In genomic region chr11:13349046-13349445, GRCh38 we compare ENCODE assay signal across 28 cellular contexts.
"Had no signal": no experiment of that assay in that cellular context is flagged by ENCODE, and none has a peak within 500 bp of the region (broad histone marks: within the 10 kb centered on the region; RNA-seq: fewer than 3 reads in every experiment).

No MANE protein-coding gene starts in this region.

- H3K27ac Mint-ChIP-seq: progenitor cell of endocrine pancreas had no signal

- H3K9me3 ChIP-seq: esophagus muscularis mucosa, heart left ventricle, ovary, thoracic aorta, upper lobe of left lung had no signal

- DNase-seq: activated CD4-positive, alpha-beta T cell treated with anti-CD3 and anti-CD28 coated beads for 1 hour; activated CD4-positive, alpha-beta T cell treated with anti-CD3 and anti-CD28 coated beads, Interleukin-2, amount 50 U/mL, for 1 hour; activated effector memory CD4-positive, alpha-beta T cell treated with anti-CD3 and anti-CD28 coated beads, Interleukin-2, amount 50 U/mL, for 16 hours; activated naive CD4-positive, alpha-beta T cell treated with anti-CD3 and anti-CD28 coated beads for 36 hours; activated naive CD8-positive, alpha-beta T cell treated with anti-CD3 and anti-CD28 coated beads, Interleukin-2, amount 10 ng/mL, durations not matched to agents 7 days and 5 days; activated T-cell treated with anti-CD3 and anti-CD28 coated beads for 4 hours; activated T-cell treated with anti-CD3 and anti-CD28 coated beads, Interleukin-2, amount 50 U/mL, for 72 hours; amygdala; central memory CD4-positive, alpha-beta T cell; foreskin keratinocyte; heart left ventricle; hypothalamus; immature natural killer cell; kidney; left colon; mammary epithelial cell; ovary; stimulated activated CD4-positive, alpha-beta T cell treated with anti-CD3 and anti-CD28 coated beads, Interleukin-1b, Interleukin-23, amount 100 ng/mL, for 48 hours; stimulated activated CD4-positive, alpha-beta T cell treated with anti-CD3 and anti-CD28 coated beads, Interleukin-4, amount 100 ng/mL, for 4 hours; stimulated activated CD8-positive, alpha-beta memory T cell treated with anti-CD3 and anti-CD28 coated beads, Interleukin-4, amount 100 ng/mL, for 48 hours; stimulated activated naive CD4-positive, alpha-beta T cell; T-helper 2 cell; upper lobe of left lung had no signal

- H3K9me3 Mint-ChIP-seq: activated naive CD4-positive, alpha-beta T cell treated with anti-CD3 and anti-CD28 coated beads for 36 hours; activated naive CD8-positive, alpha-beta T cell treated with anti-CD3 and anti-CD28 coated beads, Interleukin-2, amount 10 ng/mL, durations not matched to agents 7 days and 5 days; activated T-cell treated with anti-CD3 and anti-CD28 coated beads, Interleukin-2, amount 50 U/mL, for 72 hours; immature natural killer cell; WTC11 had no signal

- H3K36me3 Mint-ChIP-seq: WTC11 had no signal

- H3K27ac ChIP-seq: esophagus muscularis mucosa, foreskin keratinocyte, ovary, skin epidermis, thoracic aorta, upper lobe of left lung had no signal

- ATAC-seq: activated T-cell treated with anti-CD3 and anti-CD28 coated beads, Interleukin-2, amount 50 U/mL, for 72 hours; foreskin keratinocyte; left colon; WTC11 had no signal

- H3K36me3 ChIP-seq: ovary had no signal

- H3K4me3 ChIP-seq: esophagus muscularis mucosa, heart left ventricle, ovary, skin epidermis, thoracic aorta, upper lobe of left lung had no signal

- H3K27me3 ChIP-seq: esophagus muscularis mucosa, foreskin keratinocyte, heart left ventricle, ovary, upper lobe of left lung had no signal

- H3K4me3 Mint-ChIP-seq: activated naive CD4-positive, alpha-beta T cell treated with anti-CD3 and anti-CD28 coated beads for 36 hours; activated T-cell treated with anti-CD3 and anti-CD28 coated beads, Interleukin-2, amount 50 U/mL, for 72 hours; WTC11 had no signal
